ENCODE assay signal across 10 cellular contexts in the genomic region with DNA sequence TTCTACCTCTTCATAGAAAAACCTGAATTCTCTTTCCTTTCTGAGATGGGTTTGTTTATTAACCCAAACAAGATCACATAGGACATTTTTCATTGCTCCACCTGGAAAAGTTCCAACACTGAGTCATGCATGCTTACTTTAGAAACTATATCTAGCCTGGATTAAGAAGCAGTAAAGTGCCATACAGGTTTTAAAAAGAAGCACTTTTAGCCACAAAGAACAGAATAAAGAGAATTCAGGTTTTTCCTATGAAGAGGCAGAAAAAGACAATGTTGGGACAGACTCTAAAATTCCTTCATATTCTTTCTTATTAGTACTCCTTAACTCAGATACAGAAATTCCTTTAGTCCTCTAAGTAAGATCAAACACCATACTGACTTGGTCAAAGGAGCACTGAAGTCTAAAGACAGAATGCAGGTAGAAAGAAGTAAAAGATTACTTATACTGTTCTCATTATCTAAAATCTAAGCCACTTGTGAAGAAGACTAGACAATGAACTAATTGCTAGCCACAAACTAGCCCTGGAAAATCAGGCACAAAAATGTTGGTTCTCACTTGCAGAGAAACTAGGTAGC.
DNase-seq lines count a peak whose midpoint lies in the region; ATAC-seq and TF ChIP-seq lines count a peak whose summit lies in the region.
"Had no signal": no experiment of that assay in that cellular context is flagged by ENCODE, and none has a peak within 500 bp of the region (broad histone marks: within the 10 kb centered on the region; RNA-seq: fewer than 3 reads in every experiment).

No MANE protein-coding gene starts in this region.

- peak overlapping the region in 3 of 4 donors; percentile 9 to 44 (median 39) for H3K27ac ChIP-seq in sigmoid colon
- no peak overlapping the region for H3K27ac ChIP-seq in OCI-LY7 (ENCODE audit: low read depth, low read length, poor library complexity, severe bottlenecking)
- H3K27ac ChIP-seq: ovary had no signal

- ATAC-seq in SK-N-SH treated with all-trans-retinoic acid at 6 μM for 48 hours = peak; percentile 91

- intact Hi-C loops in sigmoid colon (cut with DNase I) = loop anchor here (10.0 kb wide), 2 partner anchors 244 to 796 kb away; a partner anchor contains a TSS
- intact Hi-C loops in OCI-LY7 (cut with micrococcal nuclease; ENCODE audit: unreplicated experiment) = no loop called here

- no peaks in the 10 kb centered on the region for H3K9me3 ChIP-seq in sigmoid colon
- no peaks in the 10 kb centered on the region for H3K9me3 ChIP-seq in OCI-LY7 (ENCODE audit: low read length)
- H3K9me3 ChIP-seq: ovary had no signal

- no peaks in the 10 kb centered on the region for H4K20me1 ChIP-seq in OCI-LY7 (ENCODE audit: insufficient read depth, low read length)

- TF ChIP-seq CTCF in foreskin fibroblast (IDR thresholded peaks at IDR 0.05; ENCODE audit: low read depth, low read length) = no peak
- no peak for TF ChIP-seq CTCF in sigmoid colon (IDR thresholded peaks at IDR 0.05)
- no peak for TF ChIP-seq CTCF in OCI-LY7 (conservative IDR thresholded peaks at IDR 0.05; ENCODE audit: low read length)

- H3K27me3 ChIP-seq in sigmoid colon = no peaks in the 10 kb centered on the region
- H3K27me3 ChIP-seq: ovary had no signal

- H3K36me3 ChIP-seq in sigmoid colon (no peaks in the 10 kb centered on the region), OCI-LY7 (ENCODE audit: insufficient read depth, low read length) (no peaks in the 10 kb centered on the region)
- H3K36me3 ChIP-seq: ovary had no signal

- no TSS peak for BruUV-seq in OCI-LY7 (replicated peaks; lab: Mats Ljungman, UMichigan)

- no peaks in the 10 kb centered on the region for H3K9me2 ChIP-seq in OCI-LY7 (ENCODE audit: insufficient read depth, low read length)

- H3K79me2 ChIP-seq in OCI-LY7 (ENCODE audit: insufficient read depth, low read depth, low read length) = no peaks in the 10 kb centered on the region

- no peak overlapping the region for H3K4me3 ChIP-seq in foreskin fibroblast (ENCODE audit: low read depth in 1 of 2, low read length in 2 of 2)
- no peak overlapping the region for H3K4me3 ChIP-seq in sigmoid colon
- no peak overlapping the region for H3K4me3 ChIP-seq in OCI-LY7 (ENCODE audit: low read depth, low read length, poor library complexity, severe bottlenecking)
- H3K4me3 ChIP-seq: ovary had no signal

- DNase-seq in GM03348 (ENCODE audit: low spot score) (peak; percentile 43), foreskin fibroblast (peak; percentile 79 to 91), sigmoid colon (no peak), OCI-LY7 (ENCODE audit: low spot score) (no peak), GM19240 (ENCODE audit: insufficient read length, low spot score) (no peak), NCI-H2081 (lab: John Stamatoyannopoulos, UW) (no peak)
- DNase-seq in activated CD4-positive, CD25-positive, alpha-beta regulatory T cell (lab: John Stamatoyannopoulos, UW) = no peak
- DNase-seq: stimulated activated CD8-positive, alpha-beta memory T cell treated with anti-CD3 and anti-CD28 coated beads, Interleukin-4, amount 100 ng/mL, for 48 hours had no signal

- CTCF ChIA-PET in OCI-LY7 (lab: Charles Lee; ENCODE audit: unreplicated experiment) = no interaction called here

- TF ChIP-seq EP300 in sigmoid colon (IDR thresholded peaks at IDR 0.05) = no peak

- no peak for TF ChIP-seq POLR2A in sigmoid colon (IDR thresholded peaks at IDR 0.05)

- POLR2A ChIA-PET in OCI-LY7 (lab: Charles Lee) = interaction anchor here (0.9 to 1.0 kb wide), 2 partner anchors 9 to 14 kb away, joined by 3 read pairs; no protein-coding TSS in a partner anchor

- H3K4me1 ChIP-seq in sigmoid colon (peaks cover 0 to 32% (median 29%) of the 10 kb centered on the region in 4 donors), OCI-LY7 (ENCODE audit: insufficient read depth, low read length, poor library complexity, severe bottlenecking) (no peaks in the 10 kb centered on the region)

- no peak overlapping the region for H2AFZ ChIP-seq in OCI-LY7 (ENCODE audit: low read length)

- no peak overlapping the region for H3K4me2 ChIP-seq in OCI-LY7 (ENCODE audit: low read length)

TF ChIP-seq in SK-N-SH treated with all-trans-retinoic acid at 6 μM for 48 hours, 23 proteins besides CTCF, POLR2A, EP300 and RAD21 (continues in another document):
- TF ChIP-seq, protein P1, sequence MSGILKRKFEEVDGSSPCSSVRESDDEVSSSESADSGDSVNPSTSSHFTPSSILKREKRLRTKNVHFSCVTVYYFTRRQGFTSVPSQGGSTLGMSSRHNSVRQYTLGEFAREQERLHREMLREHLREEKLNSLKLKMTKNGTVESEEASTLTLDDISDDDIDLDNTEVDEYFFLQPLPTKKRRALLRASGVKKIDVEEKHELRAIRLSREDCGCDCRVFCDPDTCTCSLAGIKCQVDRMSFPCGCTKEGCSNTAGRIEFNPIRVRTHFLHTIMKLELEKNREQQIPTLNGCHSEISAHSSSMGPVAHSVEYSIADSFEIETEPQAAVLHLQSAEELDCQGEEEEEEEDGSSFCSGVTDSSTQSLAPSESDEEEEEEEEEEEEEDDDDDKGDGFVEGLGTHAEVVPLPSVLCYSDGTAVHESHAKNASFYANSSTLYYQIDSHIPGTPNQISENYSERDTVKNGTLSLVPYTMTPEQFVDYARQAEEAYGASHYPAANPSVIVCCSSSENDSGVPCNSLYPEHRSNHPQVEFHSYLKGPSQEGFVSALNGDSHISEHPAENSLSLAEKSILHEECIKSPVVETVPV (CRISPR knock-in tag; IDR thresholded peaks at IDR 0.05) = no peak
- no peak for TF ChIP-seq TCF4 (CRISPR knock-in tag; IDR thresholded peaks at IDR 0.05; ENCODE audit: borderline replicate concordance)
- TF ChIP-seq, protein P2, sequence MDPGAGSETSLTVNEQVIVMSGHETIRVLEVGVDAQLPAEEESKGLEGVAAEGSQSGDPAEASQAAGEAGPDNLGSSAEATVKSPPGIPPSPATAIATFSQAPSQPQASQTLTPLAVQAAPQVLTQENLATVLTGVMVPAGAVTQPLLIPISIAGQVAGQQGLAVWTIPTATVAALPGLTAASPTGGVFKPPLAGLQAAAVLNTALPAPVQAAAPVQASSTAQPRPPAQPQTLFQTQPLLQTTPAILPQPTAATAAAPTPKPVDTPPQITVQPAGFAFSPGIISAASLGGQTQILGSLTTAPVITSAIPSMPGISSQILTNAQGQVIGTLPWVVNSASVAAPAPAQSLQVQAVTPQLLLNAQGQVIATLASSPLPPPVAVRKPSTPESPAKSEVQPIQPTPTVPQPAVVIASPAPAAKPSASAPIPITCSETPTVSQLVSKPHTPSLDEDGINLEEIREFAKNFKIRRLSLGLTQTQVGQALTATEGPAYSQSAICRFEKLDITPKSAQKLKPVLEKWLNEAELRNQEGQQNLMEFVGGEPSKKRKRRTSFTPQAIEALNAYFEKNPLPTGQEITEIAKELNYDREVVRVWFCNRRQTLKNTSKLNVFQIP (CRISPR knock-in tag; IDR thresholded peaks at IDR 0.05; ENCODE audit: borderline replicate concordance, low read depth) = no peak
- no peak for TF ChIP-seq ZNF70 (CRISPR knock-in tag; IDR thresholded peaks at IDR 0.05)
- TF ChIP-seq ZFP3 (CRISPR knock-in tag; IDR thresholded peaks at IDR 0.05) = no peak
- no peak for TF ChIP-seq BACH2 (CRISPR knock-in tag; IDR thresholded peaks at IDR 0.05; ENCODE audit: borderline replicate concordance)
- no peak for TF ChIP-seq TOX (CRISPR knock-in tag; IDR thresholded peaks at IDR 0.05; ENCODE audit: borderline replicate concordance)
- TF ChIP-seq, protein P3, sequence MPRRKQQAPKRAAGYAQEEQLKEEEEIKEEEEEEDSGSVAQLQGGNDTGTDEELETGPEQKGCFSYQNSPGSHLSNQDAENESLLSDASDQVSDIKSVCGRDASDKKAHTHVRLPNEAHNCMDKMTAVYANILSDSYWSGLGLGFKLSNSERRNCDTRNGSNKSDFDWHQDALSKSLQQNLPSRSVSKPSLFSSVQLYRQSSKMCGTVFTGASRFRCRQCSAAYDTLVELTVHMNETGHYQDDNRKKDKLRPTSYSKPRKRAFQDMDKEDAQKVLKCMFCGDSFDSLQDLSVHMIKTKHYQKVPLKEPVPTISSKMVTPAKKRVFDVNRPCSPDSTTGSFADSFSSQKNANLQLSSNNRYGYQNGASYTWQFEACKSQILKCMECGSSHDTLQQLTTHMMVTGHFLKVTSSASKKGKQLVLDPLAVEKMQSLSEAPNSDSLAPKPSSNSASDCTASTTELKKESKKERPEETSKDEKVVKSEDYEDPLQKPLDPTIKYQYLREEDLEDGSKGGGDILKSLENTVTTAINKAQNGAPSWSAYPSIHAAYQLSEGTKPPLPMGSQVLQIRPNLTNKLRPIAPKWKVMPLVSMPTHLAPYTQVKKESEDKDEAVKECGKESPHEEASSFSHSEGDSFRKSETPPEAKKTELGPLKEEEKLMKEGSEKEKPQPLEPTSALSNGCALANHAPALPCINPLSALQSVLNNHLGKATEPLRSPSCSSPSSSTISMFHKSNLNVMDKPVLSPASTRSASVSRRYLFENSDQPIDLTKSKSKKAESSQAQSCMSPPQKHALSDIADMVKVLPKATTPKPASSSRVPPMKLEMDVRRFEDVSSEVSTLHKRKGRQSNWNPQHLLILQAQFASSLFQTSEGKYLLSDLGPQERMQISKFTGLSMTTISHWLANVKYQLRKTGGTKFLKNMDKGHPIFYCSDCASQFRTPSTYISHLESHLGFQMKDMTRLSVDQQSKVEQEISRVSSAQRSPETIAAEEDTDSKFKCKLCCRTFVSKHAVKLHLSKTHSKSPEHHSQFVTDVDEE (CRISPR knock-in tag; IDR thresholded peaks at IDR 0.05) = no peak
- TF ChIP-seq, protein P4, sequence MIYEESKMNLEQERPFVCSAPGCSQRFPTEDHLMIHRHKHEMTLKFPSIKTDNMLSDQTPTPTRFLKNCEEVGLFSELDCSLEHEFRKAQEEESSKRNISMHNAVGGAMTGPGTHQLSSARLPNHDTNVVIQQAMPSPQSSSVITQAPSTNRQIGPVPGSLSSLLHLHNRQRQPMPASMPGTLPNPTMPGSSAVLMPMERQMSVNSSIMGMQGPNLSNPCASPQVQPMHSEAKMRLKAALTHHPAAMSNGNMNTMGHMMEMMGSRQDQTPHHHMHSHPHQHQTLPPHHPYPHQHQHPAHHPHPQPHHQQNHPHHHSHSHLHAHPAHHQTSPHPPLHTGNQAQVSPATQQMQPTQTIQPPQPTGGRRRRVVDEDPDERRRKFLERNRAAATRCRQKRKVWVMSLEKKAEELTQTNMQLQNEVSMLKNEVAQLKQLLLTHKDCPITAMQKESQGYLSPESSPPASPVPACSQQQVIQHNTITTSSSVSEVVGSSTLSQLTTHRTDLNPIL (CRISPR knock-in tag; IDR thresholded peaks at IDR 0.05; ENCODE audit: low read depth) = no peak
- TF ChIP-seq OSR1 (CRISPR knock-in tag; IDR thresholded peaks at IDR 0.05) = no peak

Comparison
In these comparisons a context has a peak if more than half of its experiments do, and no peak if none do; other contexts are left out.
1. DNase-seq: peak in GM03348 (single experiment) and foreskin fibroblast (2 of 2); none in sigmoid colon (single experiment), activated CD4-positive, CD25-positive, alpha-beta regulatory T cell (0 of 4), OCI-LY7 (single experiment), GM19240 (single experiment) and NCI-H2081 (0 of 2).